Comparison of ENCODE assay signal across 27 cellular contexts in the genomic region with DNA sequence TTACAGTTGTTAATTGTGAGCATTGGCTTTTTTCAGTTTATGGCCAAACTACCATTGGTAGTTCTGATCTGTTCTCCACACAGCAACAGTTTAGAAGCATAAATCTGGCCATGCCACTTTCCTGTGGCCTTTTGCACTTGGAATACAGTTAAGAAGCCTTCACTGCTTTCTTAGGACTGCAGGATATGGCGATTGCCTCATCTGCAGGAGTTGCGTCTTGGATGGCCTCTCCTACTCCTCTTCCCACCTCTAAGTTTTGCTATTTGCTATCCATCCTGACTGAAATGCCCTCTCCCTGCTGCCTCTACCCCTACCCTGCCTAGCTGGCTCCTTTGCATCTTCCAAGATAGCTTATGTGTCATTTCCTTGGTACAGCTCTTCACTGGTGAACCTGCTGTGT. TPM values are rescaled to one million over a fixed set of nuclear protein-coding genes. Genes with fewer than 3 reads are reported as not detected.
DNase-seq lines count a peak whose midpoint lies in the region; ATAC-seq, FAIRE-seq and TF ChIP-seq lines count a peak whose summit lies in the region.
"Had no signal": no experiment of that assay in that cellular context is flagged by ENCODE, and none has a peak within 500 bp of the region (broad histone marks: within the 10 kb centered on the region; RNA-seq: fewer than 3 reads in every experiment).

No MANE protein-coding gene starts in this region.

- no peak for FAIRE-seq in pancreas (lab: Jason Lieb, UNC)
- FAIRE-seq in GM19239 (lab: Jason Lieb, UNC) = no peak
- FAIRE-seq: GM12891 had no signal

- DNase-seq in epithelial cell of prostate (ENCODE audit: low read depth, low spot score) (no peak), sigmoid colon (no peak), pancreas (no peak), GM19239 (ENCODE audit: insufficient read length, low spot score) (no peak), NCI-H2029 treated with DMSO at 0.1 percent for 48 hours (lab: John Stamatoyannopoulos, UW) (no peak)
- no peak for DNase-seq in activated CD4-positive, CD25-positive, alpha-beta regulatory T cell treated with anti-CD3 and anti-CD28 coated beads, Interleukin-2, amount 50 U/mL, for 72 hours
- DNase-seq: activated CD4-positive, alpha-beta memory T cell treated with anti-CD3 and anti-CD28 coated beads for 36 hours; activated CD8-positive, alpha-beta memory T cell treated with anti-CD3 and anti-CD28 coated beads, Interleukin-2, amount 50 U/mL, for 48 hours; activated naive CD4-positive, alpha-beta T cell treated with Interleukin-2 at 50 U/mL for 16 hours; adrenal gland; brain microvascular endothelial cell; KBM-7; left ventricle myocardium superior; naive B cell; NCI-H1092 treated with DMSO at 0.1 percent for 48 hours; NCI-H1694 treated with DMSO at 0.1 percent for 48 hours; NCI-H82; psoas muscle; RPMI8226; stimulated activated naive B cell treated with anti-CD40 and anti-IgM and Interleukin-4, amounts not matched to agents 10 μg/mL and 1 μg/mL and 100 μg/mL, for 72 hours; T-helper 1 cell; upper lobe of right lung had no signal

- H3K9ac ChIP-seq in HUES48 (ENCODE audit: low read depth, low read length) = no peak overlapping the region
- H3K9ac ChIP-seq: BLaER1 had no signal

- H3K27ac ChIP-seq in HUES48 (ENCODE audit: low read depth, low read length) (peak overlapping the region; percentile 90), epithelial cell of prostate (peak overlapping the region; percentile 31), sigmoid colon (peak overlapping the region in 3 of 4 donors; percentile 33 to 52 (median 50)), pancreas (no peak overlapping the region)
- H3K27ac ChIP-seq: adrenal gland, BLaER1, brain microvascular endothelial cell, psoas muscle, suprapubic skin, upper lobe of right lung had no signal

- H3K9me3 ChIP-seq in HUES48 (ENCODE audit: control insufficient read depth, insufficient read depth, low read length) (no peaks in the 10 kb centered on the region), sigmoid colon (no peaks in the 10 kb centered on the region), pancreas (no peaks in the 10 kb centered on the region)
- H3K9me3 ChIP-seq: adrenal gland, BLaER1, psoas muscle, suprapubic skin, upper lobe of right lung had no signal

- TF ChIP-seq EP300 in sigmoid colon (IDR thresholded peaks at IDR 0.05) = no peak

- H3K4me1 ChIP-seq in HUES48 (ENCODE audit: control insufficient read depth, insufficient read depth, low read length) (peaks cover 13% of the 10 kb centered on the region), sigmoid colon (peaks cover 0 to 18% (median 6%) of the 10 kb centered on the region in 4 donors), pancreas (no peaks in the 10 kb centered on the region)
- H3K4me1 ChIP-seq: adrenal gland, BLaER1, psoas muscle, suprapubic skin, upper lobe of right lung had no signal

- intact Hi-C loops in sigmoid colon (cut with DNase I) (loop anchor here (10.0 kb wide), 1 partner anchor 465 kb away; no protein-coding TSS in a partner anchor), pancreas (cut with DNase I) (no loop called here)

- H3K36me3 ChIP-seq in HUES48 (ENCODE audit: control insufficient read depth, insufficient read depth, low read length) (peaks cover 79% of the 10 kb centered on the region), sigmoid colon (peaks cover 0 to 89% (median 28%) of the 10 kb centered on the region in 4 donors), pancreas (peaks cover 0 to 36% (median 5%) of the 10 kb centered on the region in 3 donors)

- H3K4me3 ChIP-seq in HUES48 (ENCODE audit: low read depth, low read length) (no peak overlapping the region), sigmoid colon (no peak overlapping the region), pancreas (no peak overlapping the region)
- H3K4me3 ChIP-seq: adrenal gland, BLaER1, psoas muscle, suprapubic skin, upper lobe of right lung had no signal

- ATAC-seq in SK-N-SH treated with all-trans-retinoic acid at 6 μM for 48 hours = peak; percentile 36; the same call in 2 of the 3 replicates
- ATAC-seq in pancreas = no peak
- ATAC-seq: left ventricle myocardium superior; psoas muscle; stimulated activated naive B cell treated with anti-CD40 and anti-IgM and Interleukin-4, amounts not matched to agents 10 μg/mL and 1 μg/mL and 100 μg/mL, for 72 hours; upper lobe of right lung had no signal

- WGBS in sigmoid colon, 2 donors = 92 to 96% methylated on average over 2 of the region's 2 CpGs
- WGBS in pancreas, 2 donors = 97 to 98% methylated on average over 2 of the region's 2 CpGs

- TF ChIP-seq POLR2A in sigmoid colon (IDR thresholded peaks at IDR 0.05) = no peak

- TF ChIP-seq CTCF in sigmoid colon (IDR thresholded peaks at IDR 0.05) (no peak), pancreas (IDR thresholded peaks at IDR 0.05) (no peak)

- H3K27me3 ChIP-seq in HUES48 (ENCODE audit: control insufficient read depth, insufficient read depth, low read length) (no peaks in the 10 kb centered on the region), sigmoid colon (no peaks in the 10 kb centered on the region), pancreas (no peaks in the 10 kb centered on the region)
- H3K27me3 ChIP-seq: adrenal gland, BLaER1, brain microvascular endothelial cell, suprapubic skin, upper lobe of right lung had no signal

TF ChIP-seq in SK-N-SH treated with all-trans-retinoic acid at 6 μM for 48 hours, 23 proteins besides CTCF, POLR2A, EP300 and RAD21:
- TF ChIP-seq GLIS3 (CRISPR knock-in tag; IDR thresholded peaks at IDR 0.05) = no peak
- TF ChIP-seq, protein P1, sequence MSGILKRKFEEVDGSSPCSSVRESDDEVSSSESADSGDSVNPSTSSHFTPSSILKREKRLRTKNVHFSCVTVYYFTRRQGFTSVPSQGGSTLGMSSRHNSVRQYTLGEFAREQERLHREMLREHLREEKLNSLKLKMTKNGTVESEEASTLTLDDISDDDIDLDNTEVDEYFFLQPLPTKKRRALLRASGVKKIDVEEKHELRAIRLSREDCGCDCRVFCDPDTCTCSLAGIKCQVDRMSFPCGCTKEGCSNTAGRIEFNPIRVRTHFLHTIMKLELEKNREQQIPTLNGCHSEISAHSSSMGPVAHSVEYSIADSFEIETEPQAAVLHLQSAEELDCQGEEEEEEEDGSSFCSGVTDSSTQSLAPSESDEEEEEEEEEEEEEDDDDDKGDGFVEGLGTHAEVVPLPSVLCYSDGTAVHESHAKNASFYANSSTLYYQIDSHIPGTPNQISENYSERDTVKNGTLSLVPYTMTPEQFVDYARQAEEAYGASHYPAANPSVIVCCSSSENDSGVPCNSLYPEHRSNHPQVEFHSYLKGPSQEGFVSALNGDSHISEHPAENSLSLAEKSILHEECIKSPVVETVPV (CRISPR knock-in tag; IDR thresholded peaks at IDR 0.05) = no peak
- TF ChIP-seq ISL1 (CRISPR knock-in tag; IDR thresholded peaks at IDR 0.05) = no peak
- no peak for TF ChIP-seq ZC3H10 (CRISPR knock-in tag; IDR thresholded peaks at IDR 0.05)
- TF ChIP-seq ESRRG (CRISPR knock-in tag; IDR thresholded peaks at IDR 0.05) = no peak
- no peak for TF ChIP-seq SNAI2 (CRISPR knock-in tag; IDR thresholded peaks at IDR 0.05)
- TF ChIP-seq, protein P2, sequence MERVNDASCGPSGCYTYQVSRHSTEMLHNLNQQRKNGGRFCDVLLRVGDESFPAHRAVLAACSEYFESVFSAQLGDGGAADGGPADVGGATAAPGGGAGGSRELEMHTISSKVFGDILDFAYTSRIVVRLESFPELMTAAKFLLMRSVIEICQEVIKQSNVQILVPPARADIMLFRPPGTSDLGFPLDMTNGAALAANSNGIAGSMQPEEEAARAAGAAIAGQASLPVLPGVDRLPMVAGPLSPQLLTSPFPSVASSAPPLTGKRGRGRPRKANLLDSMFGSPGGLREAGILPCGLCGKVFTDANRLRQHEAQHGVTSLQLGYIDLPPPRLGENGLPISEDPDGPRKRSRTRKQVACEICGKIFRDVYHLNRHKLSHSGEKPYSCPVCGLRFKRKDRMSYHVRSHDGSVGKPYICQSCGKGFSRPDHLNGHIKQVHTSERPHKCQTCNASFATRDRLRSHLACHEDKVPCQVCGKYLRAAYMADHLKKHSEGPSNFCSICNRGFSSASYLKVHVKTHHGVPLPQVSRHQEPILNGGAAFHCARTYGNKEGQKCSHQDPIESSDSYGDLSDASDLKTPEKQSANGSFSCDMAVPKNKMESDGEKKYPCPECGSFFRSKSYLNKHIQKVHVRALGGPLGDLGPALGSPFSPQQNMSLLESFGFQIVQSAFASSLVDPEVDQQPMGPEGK (CRISPR knock-in tag; IDR thresholded peaks at IDR 0.05; ENCODE audit: borderline replicate concordance) = no peak
- TF ChIP-seq ZFP30 (CRISPR knock-in tag; IDR thresholded peaks at IDR 0.05) = no peak
- no peak for TF ChIP-seq ZFP3 (CRISPR knock-in tag; IDR thresholded peaks at IDR 0.05)
- TF ChIP-seq, protein P3, sequence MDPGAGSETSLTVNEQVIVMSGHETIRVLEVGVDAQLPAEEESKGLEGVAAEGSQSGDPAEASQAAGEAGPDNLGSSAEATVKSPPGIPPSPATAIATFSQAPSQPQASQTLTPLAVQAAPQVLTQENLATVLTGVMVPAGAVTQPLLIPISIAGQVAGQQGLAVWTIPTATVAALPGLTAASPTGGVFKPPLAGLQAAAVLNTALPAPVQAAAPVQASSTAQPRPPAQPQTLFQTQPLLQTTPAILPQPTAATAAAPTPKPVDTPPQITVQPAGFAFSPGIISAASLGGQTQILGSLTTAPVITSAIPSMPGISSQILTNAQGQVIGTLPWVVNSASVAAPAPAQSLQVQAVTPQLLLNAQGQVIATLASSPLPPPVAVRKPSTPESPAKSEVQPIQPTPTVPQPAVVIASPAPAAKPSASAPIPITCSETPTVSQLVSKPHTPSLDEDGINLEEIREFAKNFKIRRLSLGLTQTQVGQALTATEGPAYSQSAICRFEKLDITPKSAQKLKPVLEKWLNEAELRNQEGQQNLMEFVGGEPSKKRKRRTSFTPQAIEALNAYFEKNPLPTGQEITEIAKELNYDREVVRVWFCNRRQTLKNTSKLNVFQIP (CRISPR knock-in tag; IDR thresholded peaks at IDR 0.05; ENCODE audit: borderline replicate concordance, low read depth) = no peak
- no peak for TF ChIP-seq BACH2 (CRISPR knock-in tag; IDR thresholded peaks at IDR 0.05; ENCODE audit: borderline replicate concordance)
- TF ChIP-seq OSR1 (CRISPR knock-in tag; IDR thresholded peaks at IDR 0.05) = no peak
- TF ChIP-seq PPARA (CRISPR knock-in tag; IDR thresholded peaks at IDR 0.05; ENCODE audit: borderline replicate concordance) = no peak
- no peak for TF ChIP-seq ZNF8 (CRISPR knock-in tag; IDR thresholded peaks at IDR 0.05)
TF ChIP-seq in SK-N-SH treated with all-trans-retinoic acid at 6 μM for 48 hours: peak in this region for 0.

RNA-seq across cellular contexts. Expression of a gene that starts 12.8 kb away (rescaled TPM):
- total RNA-seq in sigmoid colon (1 to 10 TPM; 3.2 to 6.2 (median 3.9) TPM), pancreas (1 to 10 TPM in 5 of 6 donors, under 1 TPM in 1; 0.94 to 9.5 (median 3.4) TPM)
- polyA plus RNA-seq in sigmoid colon (1 to 10 TPM; 2.4 to 4.8 (median 4.4) TPM), pancreas (1 to 10 TPM in 1 of 2 donors, under 1 TPM in 1; 0.61 to 2.0 TPM)

Comparison
In these comparisons a context has a peak if more than half of its experiments do, and no peak if none do; other contexts are left out.
1. H3K27ac ChIP-seq: peak in HUES48 (single experiment), epithelial cell of prostate (single experiment) and sigmoid colon (3 of 4); none in pancreas (0 of 4).